In genomic region chr10:8336629-8337331, GRCh38 we compare ENCODE assay signal across 11 cellular contexts.
"Had no signal": no experiment of that assay in that cellular context is flagged by ENCODE, and none has a peak within 500 bp of the region (broad histone marks: within the 10 kb centered on the region; RNA-seq: fewer than 3 reads in every experiment).

No MANE protein-coding gene starts in this region.

- H3K4me3 Mint-ChIP-seq: activated naive CD8-positive, alpha-beta T cell treated with anti-CD3 and anti-CD28 coated beads for 36 hours; naive B cell; type B pancreatic cell had no signal

- H3K9me3 ChIP-seq: gastrocnemius medialis had no signal

- H3K36me3 Mint-ChIP-seq: activated naive CD8-positive, alpha-beta T cell treated with anti-CD3 and anti-CD28 coated beads for 36 hours; naive B cell; type B pancreatic cell had no signal

- DNase-seq: activated CD4-positive, CD25-positive, alpha-beta regulatory T cell treated with anti-CD3 and anti-CD28 coated beads, Interleukin-2, amount 50 U/mL, for 72 hours; activated effector memory CD4-positive, alpha-beta T cell treated with anti-CD3 and anti-CD28 coated beads, Interleukin-2, amount 50 U/mL, for 16 hours; activated naive CD8-positive, alpha-beta T cell treated with anti-CD3 and anti-CD28 coated beads for 36 hours; brain microvascular endothelial cell; effector memory CD4-positive, alpha-beta T cell; gastrocnemius medialis; naive B cell; retina; SW 1271 had no signal

- ATAC-seq: gastrocnemius medialis had no signal

- H3K27me3 ChIP-seq: brain microvascular endothelial cell had no signal

- H3K27me3 Mint-ChIP-seq: activated naive CD8-positive, alpha-beta T cell treated with anti-CD3 and anti-CD28 coated beads for 36 hours had no signal

- H3K4me1 ChIP-seq: parathyroid adenoma had no signal

- H3K36me3 ChIP-seq: brain microvascular endothelial cell, gastrocnemius medialis had no signal

- H3K27ac Mint-ChIP-seq: activated naive CD8-positive, alpha-beta T cell treated with anti-CD3 and anti-CD28 coated beads for 36 hours; type B pancreatic cell had no signal

- H3K4me3 ChIP-seq: gastrocnemius medialis had no signal

- H3K27ac ChIP-seq: brain microvascular endothelial cell, gastrocnemius medialis, parathyroid adenoma had no signal
